In genomic region chr16:53502331-53503269, GRCh38 we compare ENCODE assay signal across 8 cellular contexts. TPM values are rescaled to one million over a fixed set of nuclear protein-coding genes. Genes with fewer than 3 reads are reported as not detected.
DNase-seq lines count a peak whose midpoint lies in the region; ATAC-seq and TF ChIP-seq lines count a peak whose summit lies in the region.

Gene AKTIP, minus strand, starts transcription at chr16:53503209. Its CDS starts 2,950 bp downstream, at chr16:53500259.

- H3K27me3 ChIP-seq in DND-41 (ENCODE audit: insufficient read depth, low read length, poor library complexity) (no peaks in the 10 kb centered on the region), left lung (no peaks in the 10 kb centered on the region)

- peak within 1 kb of the TSS; percentile 96 for H2AFZ ChIP-seq in DND-41 (ENCODE audit: low read depth, low read length)

- H3K36me3 ChIP-seq in DND-41 (ENCODE audit: insufficient read depth, low read length) (peaks cover 4% of the 10 kb centered on the region; the same call in 1 of the 2 replicates), left lung (peaks cover 0 to 17% of the 10 kb centered on the region in 2 donors)

- H3K4me3 ChIP-seq in DND-41 (ENCODE audit: low read depth in 1 of 2, low read length in 2 of 2), result peak within 1 kb of the TSS; percentile 93 to 97
- H3K4me3 ChIP-seq in left lung, result peak within 1 kb of the TSS; percentile 89 to 95

- DNase-seq in DND-41 (peak; percentile 25), HT1080 (ENCODE audit: low read depth) (no peak), dermis blood vessel endothelial cell (peak; percentile 46), left lung (peak; percentile 66 to 88), OCI-M2 (lab: John Stamatoyannopoulos, UW; ENCODE audit: unreplicated experiment) (no peak)
- DNase-seq in stimulated activated CD4-positive, alpha-beta T cell treated with anti-CD3 and anti-CD28 coated beads, Interleukin-2, amount 100 ng/mL, for 24 hours, result peak; percentile 40 to 75

- ATAC-seq in DND-41 (ENCODE audit: insufficient read depth, low read depth) (peak; percentile 6), GM21447 (IDR thresholded peaks at IDR 0.05; ENCODE audit: unreplicated experiment) (peak; percentile 31), left lung (peak; percentile 46)

- H4K20me1 ChIP-seq in DND-41 (ENCODE audit: insufficient read depth, low read length), result peaks cover 6% of the 10 kb centered on the region; the same call in 1 of the 2 replicates

- H3K27ac ChIP-seq in DND-41 (ENCODE audit: low read length) (peak within 1 kb of the TSS; percentile 99), VCaP (peak within 1 kb of the TSS; percentile 89), left lung (peak within 1 kb of the TSS; percentile 94 to 95)

- TF ChIP-seq CTCF in DND-41 (IDR thresholded peaks at IDR 0.05; ENCODE audit: borderline replicate concordance, extremely low read depth, low read length, poor library complexity, severe bottlenecking) (no peak), VCaP (conservative IDR thresholded peaks at IDR 0.05) (no peak), left lung (IDR thresholded peaks at IDR 0.05) (no peak)

- peaks cover 4% of the 10 kb centered on the region; the same call in 1 of the 2 replicates for H3K79me2 ChIP-seq in DND-41 (ENCODE audit: insufficient read depth, low read length)

- H3K4me2 ChIP-seq in DND-41 (ENCODE audit: insufficient read depth, low read length), result peak within 1 kb of the TSS; percentile 85

- H3K9ac ChIP-seq in DND-41 (ENCODE audit: low read depth, low read length), result peak within 1 kb of the TSS; percentile 90

- intact Hi-C loops in left lung (cut with DNase I), result no loop called here

- peaks cover 35% of the 10 kb centered on the region for H3K4me1 ChIP-seq in DND-41 (ENCODE audit: insufficient read depth, low read length)
- H3K4me1 ChIP-seq in left lung, result peaks cover 8 to 34% of the 10 kb centered on the region in 2 donors

- H3K9me3 ChIP-seq in DND-41 (ENCODE audit: insufficient read depth, low read length, severe bottlenecking), result no peaks in the 10 kb centered on the region
- no peaks in the 10 kb centered on the region for H3K9me3 ChIP-seq in left lung

RNA-seq across cellular contexts. Expression of gene AKTIP, which starts in this region (rescaled TPM):
- 12.9 and 24.3 TPM in 2 replicates for total RNA-seq in HT1080 (2014; rRNA removed; shearing (Covaris generic))
- polyA plus RNA-seq in HT1080 (2015; cell fraction: cytosol; rRNA removed), result 19.7 and 28.0 TPM in 2 replicates
- polyA plus RNA-seq in HT1080 (2015; cell fraction: nucleus; rRNA removed), result 26.2 and 28.8 TPM in 2 replicates
- 49.0 and 56.4 TPM in 2 replicates for total RNA-seq in dermis blood vessel endothelial cell
- 10 to 100 TPM; 36.9 to 43.5 TPM for total RNA-seq in left lung

Comparison
In these comparisons a context has a peak if more than half of its experiments do, and no peak if none do; other contexts are left out.
1. DNase-seq: peak in DND-41 (single experiment), dermis blood vessel endothelial cell (single experiment), left lung (2 of 2) and stimulated activated CD4-positive, alpha-beta T cell treated with anti-CD3 and anti-CD28 coated beads, Interleukin-2, amount 100 ng/mL, for 24 hours (2 of 2); none in HT1080 (single experiment) and OCI-M2 (single experiment).
2. Peak in every context shown above with its lines, with median percentiles within 50 percentile points of each other: ATAC-seq and H3K27ac ChIP-seq.